Comparison of ENCODE assay signal across 18 cellular contexts in the genomic region with DNA sequence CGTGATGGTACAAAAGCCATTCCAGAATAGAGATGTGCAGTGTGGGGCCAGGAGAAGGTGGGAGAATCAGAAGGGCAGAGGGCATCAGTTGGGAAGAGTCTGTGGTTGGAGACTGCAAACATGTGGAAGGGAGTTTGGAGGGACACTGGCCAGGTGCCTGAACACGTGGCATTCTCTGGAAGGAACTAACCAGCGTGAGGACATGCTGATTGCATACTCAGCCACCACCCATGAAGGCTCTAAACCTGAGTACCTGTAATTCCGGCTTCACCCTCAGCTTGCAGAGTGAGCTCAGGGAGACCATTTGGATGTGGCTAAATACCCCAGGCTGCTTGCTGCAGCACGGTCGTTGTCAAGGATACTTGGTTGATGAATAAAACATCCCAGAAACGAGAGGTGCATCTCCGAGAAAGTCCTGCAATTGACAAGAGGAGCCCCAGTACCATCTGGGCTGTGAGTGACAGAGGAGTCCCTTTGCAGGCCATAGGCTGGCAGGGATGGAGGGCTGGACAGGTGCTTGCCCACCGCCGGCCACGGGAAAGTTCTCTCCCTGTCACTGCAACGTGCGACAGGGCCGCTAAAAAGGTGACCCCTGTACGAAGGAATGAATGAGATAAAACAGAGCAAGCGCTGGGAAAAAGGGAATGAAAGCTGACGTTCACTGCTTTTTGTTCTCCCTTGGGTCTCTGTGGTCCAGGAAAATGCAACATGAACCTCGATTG. TPM values are rescaled to one million over a fixed set of nuclear protein-coding genes. Genes with fewer than 3 reads are reported as not detected.
DNase-seq lines count a peak whose midpoint lies in the region; ATAC-seq and TF ChIP-seq lines count a peak whose summit lies in the region.
"Had no signal": no experiment of that assay in that cellular context is flagged by ENCODE, and none has a peak within 500 bp of the region (broad histone marks: within the 10 kb centered on the region; RNA-seq: fewer than 3 reads in every experiment).

No MANE protein-coding gene starts in this region.

- H3K4me3 ChIP-seq in mucosa of rectum (ENCODE audit: low read length in 2 of 2) (peak overlapping the region in 1 of 2 donors; percentile 20), spleen (peak overlapping the region in 6 of 8 donors; percentile 15 to 69 (median 47)), vagina (no peak overlapping the region)
- H3K4me3 ChIP-seq: prostate gland had no signal

- TF ChIP-seq CTCF in spleen (IDR thresholded peaks at IDR 0.05 in 8 of 11, conservative IDR thresholded peaks at IDR 0.05 in 3 of 11) (no peak), vagina (IDR thresholded peaks at IDR 0.05) (no peak)

- H3K9me3 ChIP-seq in mucosa of rectum (ENCODE audit: control insufficient read depth in 2 of 2, low read length in 2 of 2): no peaks in the 10 kb centered on the region
- H3K9me3 ChIP-seq in spleen: no peaks in the 10 kb centered on the region
- no peaks in the 10 kb centered on the region for H3K9me3 ChIP-seq in vagina
- H3K9me3 ChIP-seq: prostate gland had no signal

- 67 to 86% (median 80%) methylated on average over 18 of the region's 18 CpGs for WGBS in spleen, 5 donors

- H3K4me1 ChIP-seq in mucosa of rectum (ENCODE audit: control insufficient read depth in 2 of 2, insufficient read depth in 2 of 2, low read length in 2 of 2) (no peaks in the 10 kb centered on the region), spleen (peaks cover 0 to 65% (median 24%) of the 10 kb centered on the region in 6 donors), vagina (peaks cover 69% of the 10 kb centered on the region)
- H3K4me1 ChIP-seq: prostate gland had no signal

- TF ChIP-seq POLR2A in spleen (IDR thresholded peaks at IDR 0.05): no peak
- TF ChIP-seq POLR2A in vagina (IDR thresholded peaks at IDR 0.05): no peak

- intact Hi-C loops in spleen (cut with DNase I; ENCODE audit: low total_unique reads) (loop anchor here (5.0 to 10.0 kb wide), 4 partner anchors 140 to 490 kb away; no protein-coding TSS in a partner anchor), vagina (cut with DNase I) (loop anchor here (5.0 to 10.0 kb wide), 2 partner anchors 160 to 393 kb away; no protein-coding TSS in a partner anchor)

- DNase-seq in NCI-H2029 treated with DMSO at 0.1 percent for 48 hours (lab: John Stamatoyannopoulos, UW) (peak; percentile 34), caudate nucleus (lab: John Stamatoyannopoulos, UW) (no peak), spleen (no peak), A172 (ENCODE audit: low spot score) (no peak), vagina (ENCODE audit: extremely low spot score in 2 of 2) (no peak)
- DNase-seq: activated CD8-positive, alpha-beta T cell treated with anti-CD3 and anti-CD28 coated beads, Interleukin-2, amount 10 ng/mL, durations not matched to agents 7 days and 5 days; activated naive CD8-positive, alpha-beta T cell treated with anti-CD3 and anti-CD28 coated beads, Interleukin-2, amount 10 ng/mL, durations not matched to agents 7 days and 5 days; activated T-cell treated with anti-CD3 and anti-CD28 coated beads, Interleukin-2, amount 50 U/mL, for 72 hours; NCI-H1417 treated with DMSO at 0.1 percent for 48 hours; NCI-H226; stimulated activated CD4-positive, alpha-beta T cell treated with anti-CD3 and anti-CD28 coated beads, Interleukin-15, amount 100 ng/mL, for 24 hours; stimulated activated naive CD4-positive, alpha-beta T cell treated with Interleukin-2 at 50 U/mL for 16 hours; T-helper 1 cell had no signal

- H3K9ac ChIP-seq in mucosa of rectum (ENCODE audit: low read depth in 1 of 2, low read length in 2 of 2): no peak overlapping the region

- no peaks in the 10 kb centered on the region for H3K36me3 ChIP-seq in mucosa of rectum (ENCODE audit: control insufficient read depth in 2 of 2, insufficient read depth in 2 of 2, low read length in 2 of 2)
- H3K36me3 ChIP-seq in spleen: peaks cover 0 to 30% (median 3%) of the 10 kb centered on the region in 6 donors
- H3K36me3 ChIP-seq in vagina: no peaks in the 10 kb centered on the region
- H3K36me3 ChIP-seq: prostate gland had no signal

- no peak for ATAC-seq in HG02840 (IDR thresholded peaks at IDR 0.05; ENCODE audit: low FRiP score, unreplicated experiment)
- ATAC-seq: activated CD8-positive, alpha-beta T cell treated with anti-CD3 and anti-CD28 coated beads, Interleukin-2, amount 10 ng/mL, durations not matched to agents 7 days and 5 days; activated T-cell treated with anti-CD3 and anti-CD28 coated beads, Interleukin-2, amount 50 U/mL, for 72 hours; left lobe of liver had no signal

- H3K27me3 ChIP-seq in mucosa of rectum (ENCODE audit: control insufficient read depth in 2 of 2, insufficient read depth in 2 of 2, low read length in 2 of 2) (peaks cover 3% of the 10 kb centered on the region in 2 donors), spleen (replicated peaks in 1 of 7) (no peaks in the 10 kb centered on the region), vagina (no peaks in the 10 kb centered on the region)

- peak overlapping the region; percentile 26 for H3K27ac ChIP-seq in caudate nucleus (ENCODE audit: low read depth, low read length)
- H3K27ac ChIP-seq in mucosa of rectum (ENCODE audit: low read depth in 2 of 2, low read length in 2 of 2): peak overlapping the region; percentile 27 to 52
- peak overlapping the region in 2 of 8 donors; percentile 24 to 83 for H3K27ac ChIP-seq in spleen
- H3K27ac ChIP-seq in vagina: no peak overlapping the region
- H3K27ac ChIP-seq: prostate gland had no signal

RNA-seq across cellular contexts. Expression of a gene that starts 5.0 kb away (rescaled TPM):
- total RNA-seq in spleen (100 to 1,000 TPM in 2 of 7 donors, 10 to 100 TPM in 5; 46.9 to 164 (median 86.8) TPM), vagina (55.5 TPM)
- polyA plus RNA-seq in spleen: 10 to 100 TPM; 11.5 to 15.0 (median 12.8) TPM
- 1.3 and 1.7 TPM in 2 replicates for total RNA-seq in A172 (2014; rRNA removed; shearing (Covaris generic))
- total RNA-seq: fibroblast of villous mesenchyme had no signal

Comparison
In these comparisons a context has a peak if more than half of its experiments do, and no peak if none do; other contexts are left out.
1. H3K4me3 ChIP-seq: peak in spleen (6 of 8); none in vagina (0 of 2).
2. RNA of a gene that starts 5.0 kb away (total RNA-seq): 46.9 to 164 TPM in spleen and 55.5 TPM in vagina (single experiment); 1.3 to 1.7 TPM in A172; every median in the first group is over 10 times any median in the second.